1 cellular context compared by ENCODE assay signal in the genomic region with DNA sequence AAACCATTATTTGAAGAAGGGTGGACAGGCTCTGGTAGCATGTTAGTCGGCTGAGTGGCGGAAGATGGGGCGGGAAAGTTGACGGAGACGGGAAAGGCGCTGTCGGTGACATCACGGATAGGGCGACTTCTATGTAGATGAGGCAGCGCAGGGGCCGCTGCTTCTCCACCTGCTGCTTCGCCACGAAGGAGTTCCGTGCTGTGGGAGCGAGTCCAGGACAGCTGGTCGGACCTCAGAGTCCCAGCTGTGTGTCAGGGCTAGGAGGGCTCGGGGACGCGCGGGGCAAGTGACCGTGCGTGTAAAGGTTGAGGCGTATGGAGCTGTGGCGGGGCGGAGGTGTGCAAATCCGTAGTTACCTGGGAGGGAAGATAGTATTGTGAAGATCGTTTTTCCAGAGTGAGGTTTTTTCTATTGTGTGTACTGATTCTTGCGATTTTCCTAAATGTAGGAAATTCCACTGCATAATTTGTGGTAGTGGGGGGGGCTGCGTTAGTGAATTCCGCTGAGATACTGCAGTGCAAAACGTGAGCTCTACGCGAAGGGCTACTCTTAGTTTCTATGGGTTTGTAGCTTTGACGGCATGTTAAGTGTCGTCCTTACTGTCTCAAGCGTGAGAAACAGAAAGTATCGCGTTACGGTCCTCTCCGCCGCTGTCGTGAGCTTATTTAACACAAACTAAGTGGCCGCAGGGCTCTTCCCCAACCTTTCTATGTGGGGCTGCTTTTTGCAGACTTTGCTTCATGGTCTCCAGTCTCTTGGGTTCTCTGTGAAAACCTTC.
A peak's percentile ranks its signal among the peaks of the same experiment; 100 is the strongest.
TF ChIP-seq lines count a peak whose summit lies in the region.

No MANE protein-coding gene starts in this region.

TF ChIP-seq in HepG2, 621 proteins besides CTCF, POLR2A, EP300 and RAD21 (continued from another document):
- TF ChIP-seq, protein P1, sequence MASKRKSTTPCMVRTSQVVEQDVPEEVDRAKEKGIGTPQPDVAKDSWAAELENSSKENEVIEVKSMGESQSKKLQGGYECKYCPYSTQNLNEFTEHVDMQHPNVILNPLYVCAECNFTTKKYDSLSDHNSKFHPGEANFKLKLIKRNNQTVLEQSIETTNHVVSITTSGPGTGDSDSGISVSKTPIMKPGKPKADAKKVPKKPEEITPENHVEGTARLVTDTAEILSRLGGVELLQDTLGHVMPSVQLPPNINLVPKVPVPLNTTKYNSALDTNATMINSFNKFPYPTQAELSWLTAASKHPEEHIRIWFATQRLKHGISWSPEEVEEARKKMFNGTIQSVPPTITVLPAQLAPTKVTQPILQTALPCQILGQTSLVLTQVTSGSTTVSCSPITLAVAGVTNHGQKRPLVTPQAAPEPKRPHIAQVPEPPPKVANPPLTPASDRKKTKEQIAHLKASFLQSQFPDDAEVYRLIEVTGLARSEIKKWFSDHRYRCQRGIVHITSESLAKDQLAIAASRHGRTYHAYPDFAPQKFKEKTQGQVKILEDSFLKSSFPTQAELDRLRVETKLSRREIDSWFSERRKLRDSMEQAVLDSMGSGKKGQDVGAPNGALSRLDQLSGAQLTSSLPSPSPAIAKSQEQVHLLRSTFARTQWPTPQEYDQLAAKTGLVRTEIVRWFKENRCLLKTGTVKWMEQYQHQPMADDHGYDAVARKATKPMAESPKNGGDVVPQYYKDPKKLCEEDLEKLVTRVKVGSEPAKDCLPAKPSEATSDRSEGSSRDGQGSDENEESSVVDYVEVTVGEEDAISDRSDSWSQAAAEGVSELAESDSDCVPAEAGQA (IDR thresholded peaks at IDR 0.05; ENCODE audit: low read depth): no peak
- TF ChIP-seq, protein P1 (CRISPR knock-in tag; IDR thresholded peaks at IDR 0.05; ENCODE audit: borderline replicate concordance): no peak
- no peak for TF ChIP-seq ZNF264 (CRISPR knock-in tag; IDR thresholded peaks at IDR 0.05)
- TF ChIP-seq HMGA1 (CRISPR knock-in tag; conservative IDR thresholded peaks at IDR 0.05): no peak
- TF ChIP-seq LCORL (IDR thresholded peaks at IDR 0.05): no peak
- TF ChIP-seq LCORL (CRISPR knock-in tag; IDR thresholded peaks at IDR 0.05): no peak
- no peak for TF ChIP-seq NFE2 (CRISPR knock-in tag; IDR thresholded peaks at IDR 0.05)
- no peak for TF ChIP-seq ZNF850 (CRISPR knock-in tag; conservative IDR thresholded peaks at IDR 0.05)
- TF ChIP-seq SRSF1 (optimal IDR thresholded peaks at IDR 0.05; ENCODE audit: low read depth, low read length): no peak
- TF ChIP-seq, protein P2, sequence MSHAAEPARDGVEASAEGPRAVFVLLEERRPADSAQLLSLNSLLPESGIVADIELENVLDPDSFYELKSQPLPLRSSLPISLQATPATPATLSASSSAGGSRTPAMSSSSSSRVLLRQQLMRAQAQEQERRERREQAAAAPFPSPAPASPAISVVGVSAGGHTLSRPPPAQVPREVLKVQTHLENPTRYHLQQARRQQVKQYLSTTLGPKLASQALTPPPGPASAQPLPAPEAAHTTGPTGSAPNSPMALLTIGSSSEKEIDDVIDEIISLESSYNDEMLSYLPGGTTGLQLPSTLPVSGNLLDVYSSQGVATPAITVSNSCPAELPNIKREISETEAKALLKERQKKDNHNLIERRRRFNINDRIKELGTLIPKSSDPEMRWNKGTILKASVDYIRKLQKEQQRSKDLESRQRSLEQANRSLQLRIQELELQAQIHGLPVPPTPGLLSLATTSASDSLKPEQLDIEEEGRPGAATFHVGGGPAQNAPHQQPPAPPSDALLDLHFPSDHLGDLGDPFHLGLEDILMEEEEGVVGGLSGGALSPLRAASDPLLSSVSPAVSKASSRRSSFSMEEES (CRISPR knock-in tag; IDR thresholded peaks at IDR 0.05): no peak
- TF ChIP-seq ETV5 (CRISPR knock-in tag; IDR thresholded peaks at IDR 0.05; ENCODE audit: borderline replicate concordance): no peak
- no peak for TF ChIP-seq ZFYVE20 (CRISPR knock-in tag; IDR thresholded peaks at IDR 0.05; ENCODE audit: borderline replicate concordance, low read depth)
- TF ChIP-seq FOXC1 (CRISPR knock-in tag; IDR thresholded peaks at IDR 0.05; ENCODE audit: borderline replicate concordance): no peak
- TF ChIP-seq ZNF557 (CRISPR knock-in tag; IDR thresholded peaks at IDR 0.05): no peak
- TF ChIP-seq NR2F6 (IDR thresholded peaks at IDR 0.05): no peak
- no peak for TF ChIP-seq NR2F6 (CRISPR knock-in tag; IDR thresholded peaks at IDR 0.05)
- TF ChIP-seq, protein P3, sequence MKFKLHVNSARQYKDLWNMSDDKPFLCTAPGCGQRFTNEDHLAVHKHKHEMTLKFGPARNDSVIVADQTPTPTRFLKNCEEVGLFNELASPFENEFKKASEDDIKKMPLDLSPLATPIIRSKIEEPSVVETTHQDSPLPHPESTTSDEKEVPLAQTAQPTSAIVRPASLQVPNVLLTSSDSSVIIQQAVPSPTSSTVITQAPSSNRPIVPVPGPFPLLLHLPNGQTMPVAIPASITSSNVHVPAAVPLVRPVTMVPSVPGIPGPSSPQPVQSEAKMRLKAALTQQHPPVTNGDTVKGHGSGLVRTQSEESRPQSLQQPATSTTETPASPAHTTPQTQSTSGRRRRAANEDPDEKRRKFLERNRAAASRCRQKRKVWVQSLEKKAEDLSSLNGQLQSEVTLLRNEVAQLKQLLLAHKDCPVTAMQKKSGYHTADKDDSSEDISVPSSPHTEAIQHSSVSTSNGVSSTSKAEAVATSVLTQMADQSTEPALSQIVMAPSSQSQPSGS (CRISPR knock-in tag; IDR thresholded peaks at IDR 0.05): no peak
- no peak for TF ChIP-seq TOPORS (CRISPR knock-in tag; IDR thresholded peaks at IDR 0.05)
- TF ChIP-seq FOXM1 (CRISPR knock-in tag; IDR thresholded peaks at IDR 0.05): no peak
- TF ChIP-seq, protein P4, sequence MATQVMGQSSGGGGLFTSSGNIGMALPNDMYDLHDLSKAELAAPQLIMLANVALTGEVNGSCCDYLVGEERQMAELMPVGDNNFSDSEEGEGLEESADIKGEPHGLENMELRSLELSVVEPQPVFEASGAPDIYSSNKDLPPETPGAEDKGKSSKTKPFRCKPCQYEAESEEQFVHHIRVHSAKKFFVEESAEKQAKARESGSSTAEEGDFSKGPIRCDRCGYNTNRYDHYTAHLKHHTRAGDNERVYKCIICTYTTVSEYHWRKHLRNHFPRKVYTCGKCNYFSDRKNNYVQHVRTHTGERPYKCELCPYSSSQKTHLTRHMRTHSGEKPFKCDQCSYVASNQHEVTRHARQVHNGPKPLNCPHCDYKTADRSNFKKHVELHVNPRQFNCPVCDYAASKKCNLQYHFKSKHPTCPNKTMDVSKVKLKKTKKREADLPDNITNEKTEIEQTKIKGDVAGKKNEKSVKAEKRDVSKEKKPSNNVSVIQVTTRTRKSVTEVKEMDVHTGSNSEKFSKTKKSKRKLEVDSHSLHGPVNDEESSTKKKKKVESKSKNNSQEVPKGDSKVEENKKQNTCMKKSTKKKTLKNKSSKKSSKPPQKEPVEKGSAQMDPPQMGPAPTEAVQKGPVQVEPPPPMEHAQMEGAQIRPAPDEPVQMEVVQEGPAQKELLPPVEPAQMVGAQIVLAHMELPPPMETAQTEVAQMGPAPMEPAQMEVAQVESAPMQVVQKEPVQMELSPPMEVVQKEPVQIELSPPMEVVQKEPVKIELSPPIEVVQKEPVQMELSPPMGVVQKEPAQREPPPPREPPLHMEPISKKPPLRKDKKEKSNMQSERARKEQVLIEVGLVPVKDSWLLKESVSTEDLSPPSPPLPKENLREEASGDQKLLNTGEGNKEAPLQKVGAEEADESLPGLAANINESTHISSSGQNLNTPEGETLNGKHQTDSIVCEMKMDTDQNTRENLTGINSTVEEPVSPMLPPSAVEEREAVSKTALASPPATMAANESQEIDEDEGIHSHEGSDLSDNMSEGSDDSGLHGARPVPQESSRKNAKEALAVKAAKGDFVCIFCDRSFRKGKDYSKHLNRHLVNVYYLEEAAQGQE (IDR thresholded peaks at IDR 0.05; ENCODE audit: borderline replicate concordance in 1 of 2, low read depth in 1 of 2, low read length in 2 of 2): no peak
- TF ChIP-seq U2AF1 (optimal IDR thresholded peaks at IDR 0.05; ENCODE audit: low read depth, low read length): no peak
- TF ChIP-seq ZNF598 (CRISPR knock-in tag; IDR thresholded peaks at IDR 0.05; ENCODE audit: borderline replicate concordance): 0 out of 2 replicates have a peak, but pooled peaks have one; percentile 12
- no peak for TF ChIP-seq RFX5 (IDR thresholded peaks at IDR 0.05; ENCODE audit: low read depth, low read length)
- no peak for TF ChIP-seq SOX13 (IDR thresholded peaks at IDR 0.05)
- no peak; a peak in 1 of 4 replicates for TF ChIP-seq SOX13 (CRISPR knock-in tag; conservative IDR thresholded peaks at IDR 0.05 in 1 of 2, IDR thresholded peaks at IDR 0.05 in 1 of 2)
